14 cellular contexts compared by ENCODE assay signal in the genomic region with DNA sequence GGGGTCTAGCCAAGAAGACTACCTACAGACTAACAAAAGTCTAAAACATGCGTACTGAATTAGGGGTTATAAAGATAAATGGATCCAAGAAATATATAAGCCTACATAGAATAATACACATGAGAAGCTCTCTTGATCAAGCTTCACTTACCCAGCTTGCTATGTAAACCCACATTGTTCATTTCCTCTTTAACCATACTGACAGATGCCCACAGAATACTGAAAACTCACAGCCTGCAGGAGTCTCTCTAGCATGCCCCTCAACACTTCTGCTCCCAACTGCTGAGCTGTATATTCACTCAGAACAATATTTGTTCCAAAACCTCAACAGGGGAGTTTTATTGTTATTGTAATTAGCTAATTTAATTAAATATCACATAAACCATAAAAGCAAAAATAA. TPM values are rescaled to one million over a fixed set of nuclear protein-coding genes. Genes with fewer than 3 reads are reported as not detected.
DNase-seq lines count a peak whose midpoint lies in the region; ATAC-seq and TF ChIP-seq lines count a peak whose summit lies in the region.
"Had no signal": no experiment of that assay in that cellular context is flagged by ENCODE, and none has a peak within 500 bp of the region (broad histone marks: within the 10 kb centered on the region; RNA-seq: fewer than 3 reads in every experiment).

No MANE protein-coding gene starts in this region.

- H3K27ac ChIP-seq in KOPT-K1 (ENCODE audit: low read depth, low read length, poor library complexity, severe bottlenecking) (peak overlapping the region; percentile 24), upper lobe of right lung (no peak overlapping the region)
- H3K27ac ChIP-seq: esophagus muscularis mucosa, thoracic aorta had no signal

- H3K4me1 Mint-ChIP-seq in effector memory CD8-positive, alpha-beta T cell (ENCODE audit: low read depth in 2 of 2), result peaks cover 22 to 38% of the 10 kb centered on the region in 2 donors

- in situ Hi-C loops in GM13976 (cut with MboI; ENCODE audit: low sequenced_read_pairs, unreplicated experiment), result loop anchor here (25.0 kb wide), 2 partner anchors 611 to 639 kb away; no protein-coding TSS in a partner anchor

- no peaks in the 10 kb centered on the region for H3K36me3 ChIP-seq in KOPT-K1 (ENCODE audit: insufficient read depth, low read length)
- H3K36me3 ChIP-seq in upper lobe of right lung, result no peaks in the 10 kb centered on the region
- H3K36me3 ChIP-seq: esophagus muscularis mucosa, thoracic aorta had no signal

- no peaks in the 10 kb centered on the region for H3K27me3 ChIP-seq in upper lobe of right lung
- H3K27me3 ChIP-seq: esophagus muscularis mucosa had no signal

- ATAC-seq in GM21528 (IDR thresholded peaks at IDR 0.05; ENCODE audit: low FRiP score, unreplicated experiment) (peak; percentile 48), HG03457 (IDR thresholded peaks at IDR 0.05; ENCODE audit: unreplicated experiment) (no peak), upper lobe of right lung (no peak)
- peak; percentile 63 for ATAC-seq in effector memory CD8-positive, alpha-beta T cell (replicated peaks)

- H3K27ac Mint-ChIP-seq in effector memory CD8-positive, alpha-beta T cell, result no peak overlapping the region
- H3K27ac Mint-ChIP-seq: IgD-negative memory B cell had no signal

- peaks cover 4% of the 10 kb centered on the region for H3K4me1 ChIP-seq in upper lobe of right lung

- DNase-seq in GM13976 (ENCODE audit: low spot score) (peak; percentile 13), upper lobe of right lung (no peak), HK-2 (ENCODE audit: unreplicated experiment) (no peak)
- no peak for DNase-seq in effector memory CD8-positive, alpha-beta T cell
- no peak for DNase-seq in activated T-cell treated with anti-CD3 and anti-CD28 coated beads, Interleukin-2, amount 50 U/mL, for 48 hours
- DNase-seq: activated CD8-positive, alpha-beta memory T cell treated with anti-CD3 and anti-CD28 coated beads, Interleukin-2, amount 50 U/mL, for 48 hours; stimulated activated CD4-positive, alpha-beta T cell treated with anti-CD3 and anti-CD28 coated beads, Interleukin-2, amount 100 ng/mL, for 48 hours had no signal

- H3K4me3 ChIP-seq in upper lobe of right lung, result no peak overlapping the region
- H3K4me3 ChIP-seq: esophagus muscularis mucosa, thoracic aorta had no signal

- H3K4me3 Mint-ChIP-seq in effector memory CD8-positive, alpha-beta T cell, result no peak overlapping the region
- H3K4me3 Mint-ChIP-seq: CD4-positive, CD25-positive, alpha-beta regulatory T cell had no signal

- TF ChIP-seq CTCF in GM13976 (IDR thresholded peaks at IDR 0.05; ENCODE audit: borderline replicate concordance, control extremely low read depth, extremely low read depth, insufficient read depth, missing control alignments) (no peak), upper lobe of right lung (IDR thresholded peaks at IDR 0.05) (no peak)

- peaks cover 5% of the 10 kb centered on the region for H3K9me3 ChIP-seq in KOPT-K1 (ENCODE audit: insufficient read depth, low read length, poor library complexity, severe bottlenecking)
- no peaks in the 10 kb centered on the region for H3K9me3 ChIP-seq in upper lobe of right lung
- H3K9me3 ChIP-seq: thoracic aorta had no signal

- intact Hi-C loops in upper lobe of right lung (cut with DNase I), result no loop called here

- H3K36me3 Mint-ChIP-seq in effector memory CD8-positive, alpha-beta T cell (ENCODE audit: insufficient read depth), result no peaks in the 10 kb centered on the region

- no peaks in the 10 kb centered on the region for H3K27me3 Mint-ChIP-seq in effector memory CD8-positive, alpha-beta T cell
- H3K27me3 Mint-ChIP-seq: CD4-positive, CD25-positive, alpha-beta regulatory T cell; IgD-negative memory B cell had no signal

- no peaks in the 10 kb centered on the region for H3K9me3 Mint-ChIP-seq in effector memory CD8-positive, alpha-beta T cell

RNA-seq across cellular contexts. Expression of a gene that starts 52.4 kb away (rescaled TPM):
- total RNA-seq in upper lobe of right lung, result 13.8 TPM

Comparison
In these comparisons a context has a peak if more than half of its experiments do, and no peak if none do; other contexts are left out.
1. ATAC-seq: peak in GM21528 (single experiment) and effector memory CD8-positive, alpha-beta T cell (single experiment); none in HG03457 (single experiment) and upper lobe of right lung (single experiment).